Comparison of ENCODE assay signal across 1 cellular context in genomic region chr3:9884555-9885165, GRCh38.
TF ChIP-seq lines count a peak whose summit lies in the region.

No MANE protein-coding gene starts in this region.

TF ChIP-seq in HCT116, 20 proteins besides CTCF, POLR2A, EP300 and RAD21 (continued from another document):
- 0 out of 2 replicates have a peak, but pooled peaks have one; percentile 53 for TF ChIP-seq SRF (IDR thresholded peaks at IDR 0.05; ENCODE audit: low read depth)
- peak; percentile 45 for TF ChIP-seq SIN3A (IDR thresholded peaks at IDR 0.05; ENCODE audit: low read depth)
- TF ChIP-seq ZNF274 (IDR thresholded peaks at IDR 0.05; ENCODE audit: low read depth, low read length), result no peak
- 0 out of 2 replicates have a peak, but pooled peaks have one; percentile 22 for TF ChIP-seq CEBPB (IDR thresholded peaks at IDR 0.05; ENCODE audit: low read depth)
- TF ChIP-seq FOSL1 (IDR thresholded peaks at IDR 0.05; ENCODE audit: low read depth), result peak; percentile 87
